Comparison of ENCODE assay signal across 12 cellular contexts in the genomic region with DNA sequence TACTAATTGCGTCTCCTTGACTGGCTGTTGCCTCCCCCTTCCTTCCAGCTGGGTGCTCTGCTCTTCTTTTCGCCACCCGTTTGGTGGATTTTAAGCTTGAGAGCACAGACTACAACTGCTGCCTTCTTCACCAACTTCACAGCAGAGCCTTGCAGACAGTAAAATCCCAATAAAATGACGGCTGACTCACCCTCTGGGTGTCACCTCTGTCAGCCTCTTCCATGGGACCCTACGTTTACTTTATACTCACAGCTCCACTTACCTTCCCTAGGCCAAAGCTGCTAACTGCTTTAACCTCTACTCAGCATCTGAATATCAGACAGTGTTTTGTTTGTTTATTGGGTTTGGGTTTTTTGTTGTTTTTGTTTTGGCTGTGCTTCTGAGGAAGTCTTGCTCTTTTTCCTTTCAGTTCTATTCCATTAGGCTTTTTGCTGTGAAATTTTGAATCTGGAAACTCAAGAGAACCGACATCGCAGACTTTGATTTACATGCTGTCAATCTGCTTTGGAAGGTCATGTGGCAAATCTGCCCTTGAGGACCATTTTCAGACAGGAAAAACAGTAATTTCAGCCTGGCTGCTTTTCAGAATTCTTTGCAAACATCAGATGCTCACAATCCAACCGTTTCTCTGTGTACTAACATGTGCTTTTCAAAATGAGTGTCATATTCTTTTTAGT. TPM values are rescaled to one million over a fixed set of nuclear protein-coding genes. Genes with fewer than 3 reads are reported as not detected.
DNase-seq lines count a peak whose midpoint lies in the region; FAIRE-seq and TF ChIP-seq lines count a peak whose summit lies in the region.
"Had no signal": no experiment of that assay in that cellular context is flagged by ENCODE, and none has a peak within 500 bp of the region (broad histone marks: within the 10 kb centered on the region; RNA-seq: fewer than 3 reads in every experiment).

No MANE protein-coding gene starts in this region.

- H3K79me2 ChIP-seq in mesendoderm (ENCODE audit: control insufficient read depth, insufficient read depth, low read length) (peaks cover 46% of the 10 kb centered on the region), Karpas-422 (ENCODE audit: low read length) (no peaks in the 10 kb centered on the region)

- H2AFZ ChIP-seq in Karpas-422 (ENCODE audit: low read length) = no peak overlapping the region

- H2BK15ac ChIP-seq in mesendoderm (replicated peaks; ENCODE audit: low read depth) = no peak overlapping the region

- H3K9ac ChIP-seq in mesendoderm (ENCODE audit: low read length) (peak overlapping the region; percentile 12), Karpas-422 (ENCODE audit: low read length) (no peak overlapping the region)

- H3K9me2 ChIP-seq in Karpas-422 (replicated peaks; ENCODE audit: insufficient read depth, low read length) = no peaks in the 10 kb centered on the region

- H3K79me1 ChIP-seq in mesendoderm (ENCODE audit: low read length) = peaks cover 15% of the 10 kb centered on the region

- H2BK120ac ChIP-seq in mesendoderm (ENCODE audit: low read depth, low read length) = no peak overlapping the region

- no peaks in the 10 kb centered on the region for H4K20me1 ChIP-seq in Karpas-422 (ENCODE audit: insufficient read depth, low read depth, low read length)

- FAIRE-seq in D721Med (lab: Jason Lieb, UNC) = no peak
- FAIRE-seq: H54 had no signal

- no peak overlapping the region for H4K5ac ChIP-seq in mesendoderm (ENCODE audit: low read length)

- H3K4ac ChIP-seq in mesendoderm (ENCODE audit: low read depth, low read length) = no peak overlapping the region

- POLR2A ChIA-PET in HEK293T (lab: Yijun Ruan, JAX) = no interaction called here

- TF ChIP-seq CTCF in D721Med (IDR thresholded peaks at IDR 0.05; ENCODE audit: insufficient read depth, missing control alignments) = no peak

- H3K4me2 ChIP-seq in mesendoderm (ENCODE audit: low read length) = no peak overlapping the region
- H3K4me2 ChIP-seq in Karpas-422 (ENCODE audit: low read depth, low read length, poor library complexity, severe bottlenecking) = no peak overlapping the region

- H3K27me3 ChIP-seq in mesendoderm (ENCODE audit: insufficient read depth, low read length, poor library complexity) (no peaks in the 10 kb centered on the region), Karpas-422 (ENCODE audit: low read length) (no peaks in the 10 kb centered on the region)

- H3K56ac ChIP-seq in mesendoderm (ENCODE audit: low read length) = no peak overlapping the region

- DNase-seq in Ammon's horn (ENCODE audit: low spot score) = peak; percentile 60
- no peak for DNase-seq in HEK293T (ENCODE audit: extremely low spot score)
- DNase-seq in cerebellar cortex (ENCODE audit: low spot score) = peak; percentile 22
- DNase-seq in mesendoderm = peak; percentile 26
- DNase-seq in COR-L47 (lab: John Stamatoyannopoulos, UW) = no peak
- DNase-seq in Karpas-422 = no peak
- DNase-seq in central memory CD4-positive, alpha-beta T cell = no peak
- DNase-seq in D721Med (ENCODE audit: insufficient read length, low spot score) = no peak
- DNase-seq: activated CD4-positive, alpha-beta T cell treated with anti-CD3 and anti-CD28 coated beads, Interleukin-2, amount 50 U/mL, for 4 hours; T-cell had no signal

- no peak overlapping the region for H3K4me3 ChIP-seq in mesendoderm (ENCODE audit: low read length)
- H3K4me3 ChIP-seq in Karpas-422 (ENCODE audit: low read length) = no peak overlapping the region
- H3K4me3 ChIP-seq: prostate gland had no signal

- no peak overlapping the region for H3K23ac ChIP-seq in mesendoderm (ENCODE audit: low read length)

- no peaks in the 10 kb centered on the region for H3K9me3 ChIP-seq in Karpas-422 (ENCODE audit: low read length)
- H3K9me3 ChIP-seq: prostate gland had no signal

- CTCF ChIA-PET in HEK293T (lab: Yijun Ruan, JAX) = no interaction called here

- H2AK5ac ChIP-seq in mesendoderm (ENCODE audit: low read length) = no peak overlapping the region

- H3K4me1 ChIP-seq in mesendoderm (ENCODE audit: control insufficient read depth, low read depth, low read length) (peaks cover 17% of the 10 kb centered on the region), Karpas-422 (ENCODE audit: low read length) (peaks cover 11% of the 10 kb centered on the region)
- H3K4me1 ChIP-seq: prostate gland had no signal

- no peaks in the 10 kb centered on the region for H3K36me3 ChIP-seq in mesendoderm (ENCODE audit: control insufficient read depth, insufficient read depth, low read length)
- no peaks in the 10 kb centered on the region for H3K36me3 ChIP-seq in Karpas-422 (ENCODE audit: insufficient read depth, low read length)
- H3K36me3 ChIP-seq: prostate gland had no signal

- no peak overlapping the region for H3K27ac ChIP-seq in mesendoderm (ENCODE audit: low read depth, low read length)
- H3K27ac ChIP-seq in Karpas-422 (ENCODE audit: low read length) = no peak overlapping the region
- H3K27ac ChIP-seq: prostate gland had no signal

- WGBS in mesendoderm (ENCODE audit: extremely low coverage, insufficient coverage, low lambda C conversion rate) = no CpG with 5 or more reads among the region's 8 CpGs

- no peak overlapping the region for H2BK5ac ChIP-seq in mesendoderm (ENCODE audit: low read length)

- no peak overlapping the region for H3K18ac ChIP-seq in mesendoderm (ENCODE audit: low read length)

- H4K8ac ChIP-seq in mesendoderm (ENCODE audit: low read depth, low read length) = no peak overlapping the region

TF ChIP-seq in HEK293T, 16 proteins besides CTCF, POLR2A, EP300 and RAD21:
- no peak for TF ChIP-seq ZNF384 (IDR thresholded peaks at IDR 0.05)
- TF ChIP-seq, protein P1, sequence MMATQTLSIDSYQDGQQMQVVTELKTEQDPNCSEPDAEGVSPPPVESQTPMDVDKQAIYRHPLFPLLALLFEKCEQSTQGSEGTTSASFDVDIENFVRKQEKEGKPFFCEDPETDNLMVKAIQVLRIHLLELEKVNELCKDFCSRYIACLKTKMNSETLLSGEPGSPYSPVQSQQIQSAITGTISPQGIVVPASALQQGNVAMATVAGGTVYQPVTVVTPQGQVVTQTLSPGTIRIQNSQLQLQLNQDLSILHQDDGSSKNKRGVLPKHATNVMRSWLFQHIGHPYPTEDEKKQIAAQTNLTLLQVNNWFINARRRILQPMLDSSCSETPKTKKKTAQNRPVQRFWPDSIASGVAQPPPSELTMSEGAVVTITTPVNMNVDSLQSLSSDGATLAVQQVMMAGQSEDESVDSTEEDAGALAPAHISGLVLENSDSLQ (IDR thresholded peaks at IDR 0.05) = peak; percentile 84

RNA-seq across cellular contexts. Expression of gene AGPAT4, which starts 2.4 kb away (rescaled TPM):
- polyA plus RNA-seq in mesendoderm (2013, experiment 1 of 2) = 12.2 TPM
- polyA plus RNA-seq in mesendoderm (2013, experiment 2 of 2) = 10.8 TPM
- total RNA-seq in Karpas-422 (2014; rRNA removed; shearing (Covaris generic); ENCODE audit: low replicate concordance) = 2.1 and 6.2 TPM in 2 replicates

Comparison
In these comparisons a context has a peak if more than half of its experiments do, and no peak if none do; other contexts are left out.
1. DNase-seq: peak in Ammon's horn (single experiment), cerebellar cortex (single experiment) and mesendoderm (single experiment); none in HEK293T (single experiment), COR-L47 (single experiment), Karpas-422 (single experiment), central memory CD4-positive, alpha-beta T cell (single experiment) and D721Med (single experiment).